Comparison of ENCODE assay signal across 8 cellular contexts in the genomic region with DNA sequence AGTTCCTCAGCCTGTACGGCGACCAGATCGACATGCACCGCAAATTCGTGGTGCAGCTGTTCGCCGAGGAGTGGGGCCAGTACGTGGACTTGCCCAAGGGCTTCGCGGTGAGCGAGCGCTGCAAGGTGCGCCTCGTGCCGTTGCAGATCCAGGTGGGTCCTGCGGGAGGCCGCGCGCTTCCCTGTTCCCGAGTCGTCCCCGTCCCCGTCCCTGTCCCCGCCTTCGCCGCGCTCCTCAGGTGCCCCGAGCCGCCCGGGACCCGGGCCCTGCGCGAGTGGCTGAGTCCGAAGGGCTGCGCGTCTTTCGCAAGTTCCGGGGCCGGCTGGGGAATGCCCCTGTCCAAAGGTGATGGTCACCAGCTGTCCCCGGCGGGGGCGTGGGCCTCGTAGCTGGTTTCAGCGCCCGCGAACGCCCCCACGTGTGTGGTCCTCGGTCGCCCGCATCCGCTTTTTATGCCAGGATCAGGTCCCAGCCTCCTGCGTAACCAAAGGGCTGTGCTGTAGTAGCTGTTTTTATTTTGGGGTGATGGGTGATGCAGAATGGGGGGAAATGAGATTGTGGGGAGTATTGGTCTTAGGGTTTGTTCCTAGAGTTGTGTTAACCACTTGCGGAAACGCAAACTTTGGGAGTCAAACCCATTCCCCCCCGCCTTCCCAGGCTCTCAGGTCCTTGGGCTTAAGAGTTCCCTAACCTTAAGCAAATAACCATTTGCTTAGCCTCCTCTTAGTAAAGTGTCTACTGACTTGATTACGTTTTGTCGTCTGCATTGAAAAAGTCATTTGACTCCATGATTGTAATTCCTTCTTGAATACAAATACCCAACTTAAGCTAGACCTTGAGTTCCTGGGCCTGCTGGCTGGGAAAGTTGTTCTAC. TPM values are rescaled to one million over a fixed set of nuclear protein-coding genes. Genes with fewer than 3 reads are reported as not detected.
DNase-seq lines count a peak whose midpoint lies in the region; ATAC-seq and TF ChIP-seq lines count a peak whose summit lies in the region.

No MANE protein-coding gene starts in this region.

- TF ChIP-seq CTCF in endothelial cell (IDR thresholded peaks at IDR 0.05; ENCODE audit: unreplicated experiment) = peak; percentile 2
- TF ChIP-seq CTCF in mesothelial cell of epicardium (IDR thresholded peaks at IDR 0.05; ENCODE audit: unreplicated experiment) = no peak

- peak overlapping the region; percentile 78 for H3K27ac Mint-ChIP-seq in activated CD4-positive, alpha-beta T cell treated with anti-CD3 and anti-CD28 coated beads, Interleukin-2, amount 10 ng/mL, durations not matched to agents 7 days and 5 days
- H3K27ac Mint-ChIP-seq in endothelial cell (ENCODE audit: unreplicated experiment) = peak overlapping the region; percentile 83
- peak overlapping the region; percentile 75 for H3K27ac Mint-ChIP-seq in mesothelial cell of epicardium

- peaks cover 16% of the 10 kb centered on the region for H3K27me3 Mint-ChIP-seq in activated CD4-positive, alpha-beta T cell treated with anti-CD3 and anti-CD28 coated beads, Interleukin-2, amount 10 ng/mL, durations not matched to agents 7 days and 5 days
- H3K27me3 Mint-ChIP-seq in endothelial cell (ENCODE audit: unreplicated experiment) = peaks cover 6% of the 10 kb centered on the region
- H3K27me3 Mint-ChIP-seq in mesothelial cell of epicardium (ENCODE audit: low read depth) = no peaks in the 10 kb centered on the region

- CTCF ChIA-PET in activated CD4-positive, alpha-beta T cell treated with anti-CD3 and anti-CD28 coated beads, Interleukin-2, amount 10 ng/mL, durations not matched to agents 7 days and 5 days (lab: Charles Lee) = interaction anchor here (0.7 to 1.9 kb wide), 6 partner anchors 13 to 31 kb away, joined by 3 to 8 read pairs (median 5); no protein-coding TSS in a partner anchor

- ATAC-seq in HG02678 (IDR thresholded peaks at IDR 0.05; ENCODE audit: unreplicated experiment) = peak; percentile 46

- no peaks in the 10 kb centered on the region for H3K9me3 Mint-ChIP-seq in activated CD4-positive, alpha-beta T cell treated with anti-CD3 and anti-CD28 coated beads, Interleukin-2, amount 10 ng/mL, durations not matched to agents 7 days and 5 days
- H3K9me3 Mint-ChIP-seq in endothelial cell (ENCODE audit: unreplicated experiment) (no peaks in the 10 kb centered on the region), mesothelial cell of epicardium (no peaks in the 10 kb centered on the region)

- H3K4me1 Mint-ChIP-seq in activated CD4-positive, alpha-beta T cell treated with anti-CD3 and anti-CD28 coated beads, Interleukin-2, amount 10 ng/mL, durations not matched to agents 7 days and 5 days = peaks cover 32% of the 10 kb centered on the region
- peaks cover 38% of the 10 kb centered on the region for H3K4me1 Mint-ChIP-seq in endothelial cell (ENCODE audit: unreplicated experiment)
- peaks cover 26% of the 10 kb centered on the region for H3K4me1 Mint-ChIP-seq in mesothelial cell of epicardium

- H3K4me3 Mint-ChIP-seq in activated CD4-positive, alpha-beta T cell treated with anti-CD3 and anti-CD28 coated beads, Interleukin-2, amount 10 ng/mL, durations not matched to agents 7 days and 5 days = peak overlapping the region; percentile 83
- H3K4me3 Mint-ChIP-seq in endothelial cell (ENCODE audit: unreplicated experiment) = peak overlapping the region; percentile 97
- peak overlapping the region; percentile 85 for H3K4me3 Mint-ChIP-seq in mesothelial cell of epicardium

- POLR2A ChIA-PET in activated CD4-positive, alpha-beta T cell treated with anti-CD3 and anti-CD28 coated beads, Interleukin-2, amount 10 ng/mL, durations not matched to agents 7 days and 5 days (lab: Charles Lee) = interaction anchor here (1.2 kb wide), 1 partner anchor 31 kb away, joined by 5 read pairs; no protein-coding TSS in a partner anchor

- no peaks in the 10 kb centered on the region for H3K36me3 Mint-ChIP-seq in activated CD4-positive, alpha-beta T cell treated with anti-CD3 and anti-CD28 coated beads, Interleukin-2, amount 10 ng/mL, durations not matched to agents 7 days and 5 days (ENCODE audit: low read depth)
- H3K36me3 Mint-ChIP-seq in endothelial cell (ENCODE audit: low read depth, unreplicated experiment) (no peaks in the 10 kb centered on the region), mesothelial cell of epicardium (no peaks in the 10 kb centered on the region)

- peak; percentile 63 for DNase-seq in NK-92 treated with Interleukin-12 subunit alpha and Interleukin-12 subunit beta, amount 100 ng/mL, for 24 hours (lab: John Stamatoyannopoulos, UW)
- DNase-seq in NK-92 (lab: John Stamatoyannopoulos, UW; ENCODE audit: unreplicated experiment) (no peak), NCI-H146 (lab: John Stamatoyannopoulos, UW) (peak; percentile 63), endothelial cell (ENCODE audit: low spot score) (peak; percentile 64), mesothelial cell of epicardium (ENCODE audit: low spot score in 2 of 2, unreplicated experiment in 2 of 2) (peak; percentile 46 to 65)
- peak; percentile 49 for DNase-seq in activated CD4-positive, alpha-beta T cell treated with anti-CD3 and anti-CD28 coated beads, Interleukin-2, amount 10 ng/mL, durations not matched to agents 7 days and 5 days
- DNase-seq in stimulated activated CD8-positive, alpha-beta memory T cell treated with anti-CD3 and anti-CD28 coated beads, Interleukin-4, amount 100 ng/mL, for 48 hours = peak; percentile 66

RNA-seq across cellular contexts. Expression of gene ISOC1, which starts 0.6 kb away (rescaled TPM):
- total RNA-seq in activated CD4-positive, alpha-beta T cell treated with anti-CD3 and anti-CD28 coated beads, Interleukin-2, amount 10 ng/mL, durations not matched to agents 7 days and 5 days = 10 to 100 TPM; 15.0 to 16.8 TPM
- total RNA-seq in endothelial cell (ENCODE audit: unreplicated experiment) = 32.4 TPM
- total RNA-seq in mesothelial cell of epicardium = 31.2 to 32.7 TPM (median 32.5 TPM) in 3 replicates
